Comparison of ENCODE assay signal across 20 cellular contexts in the genomic region with DNA sequence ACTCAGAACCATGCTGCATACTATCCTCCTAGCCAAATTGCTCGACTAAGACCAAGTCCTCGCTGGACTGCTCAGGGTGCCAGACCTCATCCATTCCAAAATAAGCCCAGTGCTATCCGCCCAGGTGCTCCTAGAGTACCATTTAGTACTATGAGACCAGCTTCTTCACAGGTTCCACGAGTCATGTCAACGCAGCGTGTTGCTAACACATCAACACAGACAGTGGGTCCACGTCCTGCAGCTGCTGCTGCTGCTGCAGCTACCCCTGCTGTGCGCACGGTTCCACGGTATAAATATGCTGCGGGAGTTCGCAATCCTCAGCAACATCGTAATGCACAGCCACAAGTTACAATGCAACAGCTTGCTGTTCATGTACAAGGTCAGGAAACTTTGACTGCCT. TPM values are rescaled to one million over a fixed set of nuclear protein-coding genes. Genes with fewer than 3 reads are reported as not detected.
DNase-seq lines count a peak whose midpoint lies in the region; ATAC-seq and TF ChIP-seq lines count a peak whose summit lies in the region.
"Had no signal": no experiment of that assay in that cellular context is flagged by ENCODE, and none has a peak within 500 bp of the region (broad histone marks: within the 10 kb centered on the region; RNA-seq: fewer than 3 reads in every experiment).

No MANE protein-coding gene starts in this region.

- H2AFZ ChIP-seq in SK-N-SH (ENCODE audit: low read depth): no peak overlapping the region
- H2AFZ ChIP-seq: GM23248 had no signal

- H3K9me3 Mint-ChIP-seq in stimulated activated effector memory CD8-positive, alpha-beta T cell treated with anti-CD3 and anti-CD28 coated beads, Interleukin-12 subunit alpha, Interleukin-12 subunit beta, amount 100 ng/mL, for 72 hours: no peaks in the 10 kb centered on the region
- H3K9me3 Mint-ChIP-seq: CD8-positive, alpha-beta T cell; H9; HFFc6 had no signal

- H3K4me1 ChIP-seq in esophagus muscularis mucosa (peaks cover 0 to 5% (median 0%) of the 10 kb centered on the region in 4 donors), SK-N-SH (ENCODE audit: control insufficient read depth in 1 of 2, insufficient read depth in 2 of 2, low read depth in 1 of 2, low read length in 1 of 2) (no peaks in the 10 kb centered on the region)
- H3K4me1 ChIP-seq: BLaER1, Caco-2 had no signal

- no peaks in the 10 kb centered on the region for H3K36me3 ChIP-seq in esophagus muscularis mucosa
- no peaks in the 10 kb centered on the region for H3K36me3 ChIP-seq in SK-N-SH (replicated peaks in 1 of 2; ENCODE audit: control insufficient read depth in 1 of 2, insufficient read depth in 2 of 2, low read length in 1 of 2)
- H3K36me3 ChIP-seq: BLaER1 had no signal

- H3K27ac ChIP-seq in esophagus muscularis mucosa (replicated peaks in 1 of 4) (no peak overlapping the region), SK-N-SH (ENCODE audit: low read depth in 2 of 2, low read length in 1 of 2) (no peak overlapping the region)
- H3K27ac ChIP-seq: 22Rv1, BLaER1, C4-2B, GM23248 had no signal

- H4K20me1 ChIP-seq in SK-N-SH (ENCODE audit: insufficient read depth): no peaks in the 10 kb centered on the region
- H4K20me1 ChIP-seq: BLaER1 had no signal

- H3K9me2 ChIP-seq in SK-N-SH: no peaks in the 10 kb centered on the region

- H3K4me3 Mint-ChIP-seq in stimulated activated effector memory CD8-positive, alpha-beta T cell treated with anti-CD3 and anti-CD28 coated beads, Interleukin-12 subunit alpha, Interleukin-12 subunit beta, amount 100 ng/mL, for 72 hours: no peak overlapping the region
- H3K4me3 Mint-ChIP-seq: B cell; CD4-positive, CD25-positive, alpha-beta regulatory T cell; CD8-positive, alpha-beta T cell; H9; HFFc6 had no signal

- H3K9me3 ChIP-seq in esophagus muscularis mucosa (no peaks in the 10 kb centered on the region), SK-N-SH (no peaks in the 10 kb centered on the region)
- H3K9me3 ChIP-seq: Caco-2 had no signal

- no peak for TF ChIP-seq RAD21 in SK-N-SH (IDR thresholded peaks at IDR 0.05; ENCODE audit: low read length)

- DNase-seq in NCI-H748 (lab: John Stamatoyannopoulos, UW; ENCODE audit: unreplicated experiment) (peak; percentile 48), NCI-H748 treated with DMSO at 0.1 percent for 48 hours (lab: John Stamatoyannopoulos, UW) (no peak), esophagus muscularis mucosa (ENCODE audit: extremely low spot score) (peak; percentile 89), SK-N-SH (no peak)
- DNase-seq in stimulated activated effector memory CD8-positive, alpha-beta T cell treated with anti-CD3 and anti-CD28 coated beads, Interleukin-12 subunit alpha, Interleukin-12 subunit beta, amount 100 ng/mL, for 72 hours (ENCODE audit: low spot score in 2 of 2): no peak
- DNase-seq: Caco-2; CD4-positive, CD25-positive, alpha-beta regulatory T cell; CD8-positive, alpha-beta T cell; DMS153; DND-41; GM23248; H9; HFFc6 had no signal

- no peaks in the 10 kb centered on the region for H3K36me3 Mint-ChIP-seq in stimulated activated effector memory CD8-positive, alpha-beta T cell treated with anti-CD3 and anti-CD28 coated beads, Interleukin-12 subunit alpha, Interleukin-12 subunit beta, amount 100 ng/mL, for 72 hours
- H3K36me3 Mint-ChIP-seq: CD4-positive, CD25-positive, alpha-beta regulatory T cell; CD8-positive, alpha-beta T cell had no signal

- H3K27ac Mint-ChIP-seq in stimulated activated effector memory CD8-positive, alpha-beta T cell treated with anti-CD3 and anti-CD28 coated beads, Interleukin-12 subunit alpha, Interleukin-12 subunit beta, amount 100 ng/mL, for 72 hours: no peak overlapping the region
- H3K27ac Mint-ChIP-seq: B cell; CD8-positive, alpha-beta T cell; H9; HFFc6 had no signal

- no peak for TF ChIP-seq POLR2A in esophagus muscularis mucosa (IDR thresholded peaks at IDR 0.05; ENCODE audit: low read depth)

- no peak overlapping the region for H3K9ac ChIP-seq in SK-N-SH
- H3K9ac ChIP-seq: BLaER1, GM23248 had no signal

- CTCF ChIA-PET in SK-N-SH (lab: Yijun Ruan, JAX): interaction anchor here (1.4 to 3.8 kb wide), 2 partner anchors 13 to 16 kb away, joined by 3 to 13 read pairs; no protein-coding TSS in a partner anchor

- H3K4me2 ChIP-seq in SK-N-SH: no peak overlapping the region
- H3K4me2 ChIP-seq: BLaER1 had no signal

- H3F3A ChIP-seq in SK-N-SH (replicated peaks; ENCODE audit: insufficient read depth): no peaks in the 10 kb centered on the region

- H3K27me3 ChIP-seq in esophagus muscularis mucosa (peaks cover 0 to 40% (median 5%) of the 10 kb centered on the region in 4 donors), SK-N-SH (ENCODE audit: insufficient read depth) (peaks cover 8% of the 10 kb centered on the region; the same call in 1 of the 2 replicates)
- H3K27me3 ChIP-seq: BLaER1 had no signal

- H3K4me3 ChIP-seq in esophagus muscularis mucosa (no peak overlapping the region), SK-N-SH (ENCODE audit: low read depth in 2 of 2, low read length in 1 of 2) (no peak overlapping the region)
- H3K4me3 ChIP-seq: BLaER1, GM23248 had no signal

- ATAC-seq in stimulated activated effector memory CD8-positive, alpha-beta T cell treated with anti-CD3 and anti-CD28 coated beads, Interleukin-12 subunit alpha, Interleukin-12 subunit beta, amount 100 ng/mL, for 72 hours: peak; percentile 21
- ATAC-seq in HG03442 (IDR thresholded peaks at IDR 0.05; ENCODE audit: unreplicated experiment): no peak
- no peak for ATAC-seq in GM21367 (IDR thresholded peaks at IDR 0.05; ENCODE audit: unreplicated experiment)
- ATAC-seq: CD8-positive, alpha-beta T cell; HCT116 had no signal

- H3K4me1 Mint-ChIP-seq in stimulated activated effector memory CD8-positive, alpha-beta T cell treated with anti-CD3 and anti-CD28 coated beads, Interleukin-12 subunit alpha, Interleukin-12 subunit beta, amount 100 ng/mL, for 72 hours: no peaks in the 10 kb centered on the region
- H3K4me1 Mint-ChIP-seq: B cell, H9 had no signal

- no peaks in the 10 kb centered on the region for H3K79me2 ChIP-seq in SK-N-SH (ENCODE audit: insufficient read depth)

- 88% methylated on average over 13 of the region's 13 CpGs for WGBS in esophagus muscularis mucosa
- 46% methylated on average over 13 of the region's 13 CpGs for WGBS in SK-N-SH (ENCODE audit: low lambda C conversion rate)

- TF ChIP-seq EP300 in esophagus muscularis mucosa (IDR thresholded peaks at IDR 0.05) (no peak), SK-N-SH (IDR thresholded peaks at IDR 0.05; ENCODE audit: borderline replicate concordance in 1 of 2, low read depth in 1 of 2, low read length in 1 of 2) (no peak)

- POLR2A ChIA-PET in SK-N-SH (lab: Yijun Ruan, JAX): no interaction called here

- TF ChIP-seq CTCF in esophagus muscularis mucosa (IDR thresholded peaks at IDR 0.05) (no peak), SK-N-SH (IDR thresholded peaks at IDR 0.05) (no peak)

- intact Hi-C loops in esophagus muscularis mucosa (cut with DNase I): no loop called here

TF ChIP-seq in SK-N-SH, 30 proteins besides CTCF, POLR2A, EP300 and RAD21 (continues in another document):
- TF ChIP-seq ELF1 (IDR thresholded peaks at IDR 0.05): no peak
- no peak for TF ChIP-seq RFX5 (IDR thresholded peaks at IDR 0.05; ENCODE audit: low read length)
- no peak for TF ChIP-seq CHD2 (IDR thresholded peaks at IDR 0.05; ENCODE audit: low read length, partially characterized antibody)
- no peak for TF ChIP-seq FOXM1 (IDR thresholded peaks at IDR 0.05; ENCODE audit: low read depth)
- no peak for TF ChIP-seq JUND (IDR thresholded peaks at IDR 0.05)
- TF ChIP-seq TAF1 (IDR thresholded peaks at IDR 0.05; ENCODE audit: borderline replicate concordance, low read depth, low read length): no peak
- TF ChIP-seq NRF1 (IDR thresholded peaks at IDR 0.05; ENCODE audit: low read depth, low read length): no peak
- TF ChIP-seq, protein P1, sequence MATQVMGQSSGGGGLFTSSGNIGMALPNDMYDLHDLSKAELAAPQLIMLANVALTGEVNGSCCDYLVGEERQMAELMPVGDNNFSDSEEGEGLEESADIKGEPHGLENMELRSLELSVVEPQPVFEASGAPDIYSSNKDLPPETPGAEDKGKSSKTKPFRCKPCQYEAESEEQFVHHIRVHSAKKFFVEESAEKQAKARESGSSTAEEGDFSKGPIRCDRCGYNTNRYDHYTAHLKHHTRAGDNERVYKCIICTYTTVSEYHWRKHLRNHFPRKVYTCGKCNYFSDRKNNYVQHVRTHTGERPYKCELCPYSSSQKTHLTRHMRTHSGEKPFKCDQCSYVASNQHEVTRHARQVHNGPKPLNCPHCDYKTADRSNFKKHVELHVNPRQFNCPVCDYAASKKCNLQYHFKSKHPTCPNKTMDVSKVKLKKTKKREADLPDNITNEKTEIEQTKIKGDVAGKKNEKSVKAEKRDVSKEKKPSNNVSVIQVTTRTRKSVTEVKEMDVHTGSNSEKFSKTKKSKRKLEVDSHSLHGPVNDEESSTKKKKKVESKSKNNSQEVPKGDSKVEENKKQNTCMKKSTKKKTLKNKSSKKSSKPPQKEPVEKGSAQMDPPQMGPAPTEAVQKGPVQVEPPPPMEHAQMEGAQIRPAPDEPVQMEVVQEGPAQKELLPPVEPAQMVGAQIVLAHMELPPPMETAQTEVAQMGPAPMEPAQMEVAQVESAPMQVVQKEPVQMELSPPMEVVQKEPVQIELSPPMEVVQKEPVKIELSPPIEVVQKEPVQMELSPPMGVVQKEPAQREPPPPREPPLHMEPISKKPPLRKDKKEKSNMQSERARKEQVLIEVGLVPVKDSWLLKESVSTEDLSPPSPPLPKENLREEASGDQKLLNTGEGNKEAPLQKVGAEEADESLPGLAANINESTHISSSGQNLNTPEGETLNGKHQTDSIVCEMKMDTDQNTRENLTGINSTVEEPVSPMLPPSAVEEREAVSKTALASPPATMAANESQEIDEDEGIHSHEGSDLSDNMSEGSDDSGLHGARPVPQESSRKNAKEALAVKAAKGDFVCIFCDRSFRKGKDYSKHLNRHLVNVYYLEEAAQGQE (IDR thresholded peaks at IDR 0.05; ENCODE audit: low read depth, low read length): no peak
- TF ChIP-seq, protein P2, sequence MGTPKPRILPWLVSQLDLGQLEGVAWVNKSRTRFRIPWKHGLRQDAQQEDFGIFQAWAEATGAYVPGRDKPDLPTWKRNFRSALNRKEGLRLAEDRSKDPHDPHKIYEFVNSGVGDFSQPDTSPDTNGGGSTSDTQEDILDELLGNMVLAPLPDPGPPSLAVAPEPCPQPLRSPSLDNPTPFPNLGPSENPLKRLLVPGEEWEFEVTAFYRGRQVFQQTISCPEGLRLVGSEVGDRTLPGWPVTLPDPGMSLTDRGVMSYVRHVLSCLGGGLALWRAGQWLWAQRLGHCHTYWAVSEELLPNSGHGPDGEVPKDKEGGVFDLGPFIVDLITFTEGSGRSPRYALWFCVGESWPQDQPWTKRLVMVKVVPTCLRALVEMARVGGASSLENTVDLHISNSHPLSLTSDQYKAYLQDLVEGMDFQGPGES (IDR thresholded peaks at IDR 0.05; ENCODE audit: low read depth, low read length): no peak
- no peak for TF ChIP-seq NFIC (IDR thresholded peaks at IDR 0.05; ENCODE audit: borderline replicate concordance)
- TF ChIP-seq FOSL2 (IDR thresholded peaks at IDR 0.05; ENCODE audit: borderline replicate concordance, low read depth): no peak

RNA-seq across cellular contexts. Expression of gene PABPC3, which starts 1.5 kb away (rescaled TPM):
- under 1 TPM in 3 of 4 donors, not detected in 1; under 0.01 to 0.17 (median 0.11) TPM for total RNA-seq in esophagus muscularis mucosa
- polyA plus RNA-seq in SK-N-SH (2012; rRNA removed): 0.02 and 0.03 TPM in 2 replicates
- 0.21 and 0.51 TPM in 2 replicates for polyA plus RNA-seq in SK-N-SH (2012; cell fraction: cytosol; rRNA removed)
- polyA plus RNA-seq in SK-N-SH (2012; cell fraction: nucleus; rRNA removed): 0.05 and 0.20 TPM in 2 replicates

Comparison
In these comparisons a context has a peak if more than half of its experiments do, and no peak if none do; other contexts are left out.
1. DNase-seq: peak in NCI-H748 (single experiment) and esophagus muscularis mucosa (single experiment); none in NCI-H748 treated with DMSO at 0.1 percent for 48 hours (single experiment), stimulated activated effector memory CD8-positive, alpha-beta T cell treated with anti-CD3 and anti-CD28 coated beads, Interleukin-12 subunit alpha, Interleukin-12 subunit beta, amount 100 ng/mL, for 72 hours (0 of 2) and SK-N-SH (single experiment).